In genomic region chr3:51982838-51983577, GRCh38 we compare ENCODE assay signal across 1 cellular context.
TF ChIP-seq lines count a peak whose summit lies in the region.

Gene ACY1 (plus strand): TSS chr3:51983535. CDS start chr3:51984065, 530 bp downstream.

TF ChIP-seq in SK-N-SH, 30 proteins besides CTCF, POLR2A, EP300 and RAD21 (continued from another document):
- 0 out of 2 replicates have a peak, but pooled peaks have one; percentile 0 for TF ChIP-seq SMC3 (IDR thresholded peaks at IDR 0.05; ENCODE audit: low read depth, low read length)
- TF ChIP-seq TEAD4 (IDR thresholded peaks at IDR 0.05; ENCODE audit: borderline replicate concordance, insufficient read depth), result no peak
- TF ChIP-seq MXI1 (IDR thresholded peaks at IDR 0.05; ENCODE audit: low read depth, low read length), result peak; percentile 95
- TF ChIP-seq TAF1 (IDR thresholded peaks at IDR 0.05; ENCODE audit: borderline replicate concordance, low read depth, low read length), result peak; percentile 49; the same call in 1 of the 2 replicates
- peak; percentile 32; the same call in 1 of the 2 replicates for TF ChIP-seq POLR2AphosphoS5 (IDR thresholded peaks at IDR 0.05; ENCODE audit: low read depth, low read length)
- no peak for TF ChIP-seq YY1 (IDR thresholded peaks at IDR 0.05; ENCODE audit: low read depth)
